1 cellular context compared by ENCODE assay signal in the genomic region with DNA sequence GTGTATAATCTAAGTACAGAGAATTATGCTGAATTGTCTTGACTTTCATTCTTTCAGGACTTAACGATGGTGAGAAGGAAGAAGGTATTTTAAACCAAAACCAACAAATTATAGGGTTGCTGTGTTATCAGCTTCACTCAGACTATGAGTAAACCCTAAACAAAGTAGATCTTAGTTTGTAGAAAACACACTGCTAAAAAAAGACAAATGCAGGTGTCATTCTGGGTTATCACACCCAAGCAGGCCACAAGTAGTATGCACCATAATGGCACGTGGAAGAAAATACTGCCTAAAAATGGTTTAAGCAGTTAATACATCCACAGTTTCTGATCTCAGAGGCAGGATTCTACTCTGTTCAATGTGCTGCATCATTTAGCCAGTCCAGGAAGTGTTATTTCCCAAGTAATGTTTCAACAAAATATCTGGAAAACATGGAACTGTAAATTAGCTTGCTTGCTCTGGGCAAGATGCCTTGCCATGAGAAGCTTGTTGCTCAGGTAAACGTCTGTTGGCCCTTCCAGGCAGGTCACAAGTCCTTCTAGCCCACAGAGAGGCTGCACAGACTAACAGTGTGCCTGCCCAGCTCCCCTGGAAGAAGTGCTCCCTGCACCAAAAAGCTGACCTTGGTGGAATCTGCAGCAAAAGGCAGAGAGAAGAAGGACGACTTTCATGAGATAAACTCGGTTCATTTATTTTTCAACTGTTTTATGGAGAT.
TF ChIP-seq lines count a peak whose summit lies in the region.

No MANE protein-coding gene starts in this region.

TF ChIP-seq in GM12878, 131 proteins besides CTCF, POLR2A, EP300 and RAD21 (continued from another document):
- TF ChIP-seq ATF2 (IDR thresholded peaks at IDR 0.05; ENCODE audit: low read length) (peak; percentile 53; the same call in 1 of the 2 replicates), MXI1 (IDR thresholded peaks at IDR 0.05; ENCODE audit: low read depth, low read length) (peak; percentile 55; the same call in 1 of the 2 replicates), PML (IDR thresholded peaks at IDR 0.05; ENCODE audit: low read length) (no peak), RAD51 (IDR thresholded peaks at IDR 0.05) (0 out of 2 replicates have a peak, but pooled peaks have one; percentile 9), MEF2B (IDR thresholded peaks at IDR 0.05; ENCODE audit: partially characterized antibody, poor library complexity, severe bottlenecking) (peak; percentile 49), ZNF687 (IDR thresholded peaks at IDR 0.05) (peak; percentile 58; the same call in 1 of the 2 replicates), JUNB (IDR thresholded peaks at IDR 0.05) (0 out of 2 replicates have a peak, but pooled peaks have one; percentile 34), IKZF2 (IDR thresholded peaks at IDR 0.05) (0 out of 4 replicates have a peak, but pooled peaks have one; percentile 26 to 30), RUNX3 (IDR thresholded peaks at IDR 0.05; ENCODE audit: low read length) (peak; percentile 61), FOXM1 (IDR thresholded peaks at IDR 0.05; ENCODE audit: low read depth, low read length) (peak; percentile 56), BHLHE40 (IDR thresholded peaks at IDR 0.05; ENCODE audit: borderline replicate concordance in 1 of 2, low read depth in 2 of 2, low read length in 1 of 2) (peak; percentile 80 to 83; a peak in 3 of 4 replicates), RFX5 (IDR thresholded peaks at IDR 0.05; ENCODE audit: low read depth, low read length) (no peak), NFXL1 (IDR thresholded peaks at IDR 0.05; ENCODE audit: borderline replicate concordance) (no peak), BCLAF1 (IDR thresholded peaks at IDR 0.05) (no peak), MEF2A (IDR thresholded peaks at IDR 0.05; ENCODE audit: insufficient read depth, low read depth, low read length) (peak; percentile 59; the same call in 1 of the 2 replicates), TCF3 (IDR thresholded peaks at IDR 0.05; ENCODE audit: borderline replicate concordance, insufficient read depth, low read depth, low read length) (0 out of 2 replicates have a peak, but pooled peaks have one; percentile 27)
